In the genomic region with DNA sequence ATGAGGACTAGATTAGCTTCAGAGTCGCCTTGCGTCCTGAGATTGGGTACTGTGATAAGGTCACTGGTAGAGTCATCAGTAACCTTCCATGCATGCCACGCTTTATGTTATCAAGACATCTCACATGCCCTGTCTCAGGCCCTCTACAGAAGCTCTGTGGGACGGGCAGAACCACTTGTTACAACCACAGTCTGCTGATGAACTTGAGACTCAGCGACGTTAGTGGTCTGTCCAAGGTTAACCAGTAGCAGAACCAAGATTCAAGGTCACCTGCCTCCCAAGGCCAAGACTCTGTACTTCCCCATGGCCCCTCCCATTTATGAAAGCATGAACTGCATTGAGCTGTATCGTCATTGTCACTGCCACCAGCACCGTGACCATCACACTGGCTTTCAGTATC, we compare ENCODE assay signal across 18 cellular contexts. TPM values are rescaled to one million over a fixed set of nuclear protein-coding genes. Genes with fewer than 3 reads are reported as not detected.
A peak's percentile ranks its signal among the peaks of the same experiment; 100 is the strongest.
DNase-seq lines count a peak whose midpoint lies in the region; ATAC-seq and TF ChIP-seq lines count a peak whose summit lies in the region.
"Had no signal": no experiment of that assay in that cellular context is flagged by ENCODE, and none has a peak within 500 bp of the region (broad histone marks: within the 10 kb centered on the region; RNA-seq: fewer than 3 reads in every experiment).

No MANE protein-coding gene starts in this region.

- no peak overlapping the region for H3K14ac ChIP-seq in neuronal stem cell (ENCODE audit: low read length)

- no peaks in the 10 kb centered on the region for H3K9me2 ChIP-seq in SK-N-SH

- peaks cover 3% of the 10 kb centered on the region for H3K36me3 Mint-ChIP-seq in activated B cell treated with CpG ODN at 0.5 μM for 24 hours (ENCODE audit: low read depth)
- H3K36me3 Mint-ChIP-seq in naive B cell = peaks cover 4 to 7% of the 10 kb centered on the region in 2 donors
- peaks cover 12 to 36% of the 10 kb centered on the region in 2 donors for H3K36me3 Mint-ChIP-seq in stimulated activated naive B cell treated with anti-CD40 and anti-IgM and Interleukin-4, amounts not matched to agents 10 μg/mL and 1 μg/mL and 100 μg/mL, for 72 hours
- H3K36me3 Mint-ChIP-seq in CD4-positive, alpha-beta T cell (ENCODE audit: low read depth) = peaks cover 28% of the 10 kb centered on the region

- H3K27ac Mint-ChIP-seq in activated B cell treated with CpG ODN at 0.5 μM for 24 hours = no peak overlapping the region
- peak overlapping the region in 4 of 6 donors; percentile 21 to 95 (median 84) for H3K27ac Mint-ChIP-seq in naive B cell
- peak overlapping the region; percentile 70 for H3K27ac Mint-ChIP-seq in stimulated activated naive B cell treated with anti-CD40 and anti-IgM and Interleukin-4, amounts not matched to agents 10 μg/mL and 1 μg/mL and 100 μg/mL, for 72 hours
- no peak overlapping the region for H3K27ac Mint-ChIP-seq in CD4-positive, alpha-beta T cell

- H3K27me3 ChIP-seq in BLaER1 = 0 out of 2 replicates have a peak, but pooled peaks cover 11% of the 10 kb centered on the region
- H3K27me3 ChIP-seq in SK-N-SH (ENCODE audit: insufficient read depth) = no peaks in the 10 kb centered on the region
- H3K27me3 ChIP-seq in neuronal stem cell (ENCODE audit: control insufficient read depth in 3 of 3, insufficient read depth in 3 of 3, low read depth in 1 of 3, low read length in 3 of 3) = no peaks in the 10 kb centered on the region
- H3K27me3 ChIP-seq in CD4-positive, alpha-beta T cell (ENCODE audit: control insufficient read depth, insufficient read depth, low read length) = no peaks in the 10 kb centered on the region
- H3K27me3 ChIP-seq: Peyer's patch had no signal

- no peak overlapping the region for H2BK5ac ChIP-seq in neuronal stem cell (ENCODE audit: low read length)

- no peak overlapping the region for H3K18ac ChIP-seq in neuronal stem cell (ENCODE audit: low read length)

- H3K4me1 ChIP-seq in BLaER1 = peaks cover 79% of the 10 kb centered on the region
- H3K4me1 ChIP-seq in SK-N-SH (ENCODE audit: control insufficient read depth in 1 of 2, insufficient read depth in 2 of 2, low read depth in 1 of 2, low read length in 1 of 2) = no peaks in the 10 kb centered on the region
- H3K4me1 ChIP-seq in neuronal stem cell (ENCODE audit: control insufficient read depth in 2 of 2, insufficient read depth in 1 of 2, low read depth in 1 of 2, low read length in 2 of 2) = peaks cover 9 to 19% of the 10 kb centered on the region in 2 donors

- no peaks in the 10 kb centered on the region for H3K9me3 Mint-ChIP-seq in activated B cell treated with CpG ODN at 0.5 μM for 24 hours
- H3K9me3 Mint-ChIP-seq in naive B cell = no peaks in the 10 kb centered on the region
- no peaks in the 10 kb centered on the region for H3K9me3 Mint-ChIP-seq in stimulated activated naive B cell treated with anti-CD40 and anti-IgM and Interleukin-4, amounts not matched to agents 10 μg/mL and 1 μg/mL and 100 μg/mL, for 72 hours
- H3K9me3 Mint-ChIP-seq in CD4-positive, alpha-beta T cell = no peaks in the 10 kb centered on the region
- H3K9me3 Mint-ChIP-seq: CD4-positive, CD25-positive, alpha-beta regulatory T cell had no signal

- ATAC-seq in activated B cell treated with CpG ODN at 0.5 μM for 24 hours (ENCODE audit: low read depth) (peak; percentile 40), naive B cell (ENCODE audit: low read depth in 2 of 2) (peak; percentile 82 to 89)
- peak; percentile 85 for ATAC-seq in stimulated activated naive B cell treated with anti-CD40 and anti-IgM and Interleukin-4, amounts not matched to agents 10 μg/mL and 1 μg/mL and 100 μg/mL, for 72 hours (replicated peaks)
- no peak for ATAC-seq in CD4-positive, alpha-beta T cell (ENCODE audit: poor library complexity)
- ATAC-seq: HCT116 had no signal

- DNase-seq in activated B cell treated with CpG ODN at 0.5 μM for 24 hours = no peak
- peak; percentile 21 for DNase-seq in naive B cell
- no peak for DNase-seq in stimulated activated naive B cell treated with anti-CD40 and anti-IgM and Interleukin-4, amounts not matched to agents 10 μg/mL and 1 μg/mL and 100 μg/mL, for 72 hours
- no peak for DNase-seq in SK-N-SH
- DNase-seq in neuronal stem cell (ENCODE audit: low spot score) = no peak
- DNase-seq in CD4-positive, alpha-beta T cell = no peak
- DNase-seq: AML-193; Caco-2; CD4-positive, CD25-positive, alpha-beta regulatory T cell; GOT3; Kasumi-1; NCI-H1417 treated with DMSO at 0.1 percent for 48 hours; NCI-H187; NCI-H446; NCI-H526; Peyer's patch had no signal

- 97% methylated on average over 8 of the region's 8 CpGs for WGBS in SK-N-SH (ENCODE audit: low lambda C conversion rate)
- WGBS in neuronal stem cell (ENCODE audit: extremely low coverage in 2 of 2, insufficient read length in 2 of 2, insufficient replicate concordance in 1 of 2), 2 donors = no CpG with 5 or more reads among the region's 8 CpGs

- H2AFZ ChIP-seq in SK-N-SH (ENCODE audit: low read depth) (no peak overlapping the region), neuronal stem cell (ENCODE audit: low read length) (no peak overlapping the region)

- H3K4me2 ChIP-seq in BLaER1 = peak overlapping the region; percentile 98
- H3K4me2 ChIP-seq in SK-N-SH = no peak overlapping the region
- no peak overlapping the region for H3K4me2 ChIP-seq in neuronal stem cell (ENCODE audit: insufficient read depth, low read length, poor library complexity, severe bottlenecking)

- H3K27ac ChIP-seq in BLaER1 (peak overlapping the region; percentile 89), SK-N-SH (ENCODE audit: low read depth in 2 of 2, low read length in 1 of 2) (no peak overlapping the region), neuronal stem cell (replicated peaks; ENCODE audit: low read length) (no peak overlapping the region)
- no peak overlapping the region for H3K27ac ChIP-seq in CD4-positive, alpha-beta T cell (ENCODE audit: low read depth, low read length)
- H3K27ac ChIP-seq: Peyer's patch had no signal

- H3K9ac ChIP-seq in BLaER1 (peak overlapping the region; percentile 81; the same call in 1 of the 2 replicates), SK-N-SH (no peak overlapping the region), neuronal stem cell (ENCODE audit: low read depth, low read length, poor library complexity) (no peak overlapping the region)

- no peak overlapping the region for H4K91ac ChIP-seq in neuronal stem cell (ENCODE audit: low read depth, low read length, poor library complexity)

- H3K36me3 ChIP-seq in BLaER1 (peaks cover 10% of the 10 kb centered on the region; the same call in 1 of the 2 replicates), SK-N-SH (replicated peaks in 1 of 2; ENCODE audit: control insufficient read depth in 1 of 2, insufficient read depth in 2 of 2, low read length in 1 of 2) (peaks cover 0 to 29% of the 10 kb centered on the region in 2 experiments), neuronal stem cell (replicated peaks in 1 of 2; ENCODE audit: control insufficient read depth in 2 of 2, insufficient read depth in 2 of 2, low read length in 2 of 2) (peaks cover 5 to 35% of the 10 kb centered on the region in 2 donors)

- H2BK120ac ChIP-seq in neuronal stem cell (ENCODE audit: low read depth, low read length) = no peak overlapping the region

- no peak overlapping the region for H4K8ac ChIP-seq in neuronal stem cell (ENCODE audit: low read depth, low read length)

- peaks cover 1% of the 10 kb centered on the region for H3K79me1 ChIP-seq in neuronal stem cell (ENCODE audit: low read depth, low read length)

- H2BK12ac ChIP-seq in neuronal stem cell (ENCODE audit: low read length) = no peak overlapping the region

- 0 out of 2 replicates have a peak, but pooled peaks cover 7% of the 10 kb centered on the region for H3K79me2 ChIP-seq in SK-N-SH (ENCODE audit: insufficient read depth)

- no peaks in the 10 kb centered on the region for H3F3A ChIP-seq in SK-N-SH (replicated peaks; ENCODE audit: insufficient read depth)

- intact Hi-C loops in activated B cell treated with CpG ODN at 0.5 μM for 24 hours (cut with micrococcal nuclease) = no loop called here
- intact Hi-C loops in CD4-positive, alpha-beta T cell (cut with DNase I, micrococcal nuclease) = loop anchor here in 1 of 2 experiments (5.0 kb wide), 1 partner anchor 121 kb away; no protein-coding TSS in a partner anchor

- no peak for TF ChIP-seq RAD21 in SK-N-SH (IDR thresholded peaks at IDR 0.05; ENCODE audit: low read length)

- H3K9me3 ChIP-seq in BLaER1 (no peaks in the 10 kb centered on the region), SK-N-SH (no peaks in the 10 kb centered on the region), neuronal stem cell (replicated peaks in 1 of 2; ENCODE audit: control insufficient read depth in 2 of 2, insufficient read depth in 1 of 2, low read depth in 1 of 2, low read length in 2 of 2) (no peaks in the 10 kb centered on the region)
- no peaks in the 10 kb centered on the region for H3K9me3 ChIP-seq in CD4-positive, alpha-beta T cell (ENCODE audit: control insufficient read depth, low read length)
- H3K9me3 ChIP-seq: Caco-2, Peyer's patch had no signal

- no peak overlapping the region for H2AK5ac ChIP-seq in neuronal stem cell (ENCODE audit: low read depth, low read length)

- H3K27me3 Mint-ChIP-seq in activated B cell treated with CpG ODN at 0.5 μM for 24 hours (no peaks in the 10 kb centered on the region), naive B cell (no peaks in the 10 kb centered on the region)
- no peaks in the 10 kb centered on the region for H3K27me3 Mint-ChIP-seq in stimulated activated naive B cell treated with anti-CD40 and anti-IgM and Interleukin-4, amounts not matched to agents 10 μg/mL and 1 μg/mL and 100 μg/mL, for 72 hours
- no peaks in the 10 kb centered on the region for H3K27me3 Mint-ChIP-seq in CD4-positive, alpha-beta T cell
- H3K27me3 Mint-ChIP-seq: CD4-positive, CD25-positive, alpha-beta regulatory T cell had no signal

- no peak overlapping the region for H3K4ac ChIP-seq in neuronal stem cell (ENCODE audit: low read length)

- H4K20me1 ChIP-seq in BLaER1 (no peaks in the 10 kb centered on the region), SK-N-SH (ENCODE audit: insufficient read depth) (no peaks in the 10 kb centered on the region)

- H3K4me1 Mint-ChIP-seq in activated B cell treated with CpG ODN at 0.5 μM for 24 hours (peaks cover 8% of the 10 kb centered on the region), naive B cell (peaks cover 5 to 8% (median 6%) of the 10 kb centered on the region in 3 donors)
- peaks cover 9 to 16% of the 10 kb centered on the region in 2 donors for H3K4me1 Mint-ChIP-seq in stimulated activated naive B cell treated with anti-CD40 and anti-IgM and Interleukin-4, amounts not matched to agents 10 μg/mL and 1 μg/mL and 100 μg/mL, for 72 hours
- no peaks in the 10 kb centered on the region for H3K4me1 Mint-ChIP-seq in CD4-positive, alpha-beta T cell (ENCODE audit: low read depth)

- H3K23ac ChIP-seq in neuronal stem cell (ENCODE audit: low read depth, low read length, poor library complexity) = no peak overlapping the region

- H3K4me3 Mint-ChIP-seq in activated B cell treated with CpG ODN at 0.5 μM for 24 hours = no peak overlapping the region
- no peak overlapping the region for H3K4me3 Mint-ChIP-seq in naive B cell
- H3K4me3 Mint-ChIP-seq in stimulated activated naive B cell treated with anti-CD40 and anti-IgM and Interleukin-4, amounts not matched to agents 10 μg/mL and 1 μg/mL and 100 μg/mL, for 72 hours = no peak overlapping the region
- no peak overlapping the region for H3K4me3 Mint-ChIP-seq in CD4-positive, alpha-beta T cell
- H3K4me3 Mint-ChIP-seq: CD4-positive, CD25-positive, alpha-beta regulatory T cell had no signal

- CTCF ChIA-PET in activated B cell treated with CpG ODN at 0.5 μM for 24 hours (lab: Charles Lee) (interaction anchor here (0.9 to 1.4 kb wide), 2 partner anchors 96 to 136 kb away, joined by 3 to 4 read pairs; no protein-coding TSS in a partner anchor), SK-N-SH (lab: Yijun Ruan, JAX) (interaction anchor here (0.8 to 1.7 kb wide), 8 partner anchors 9 to 107 kb away, joined by 3 to 8 read pairs (median 4); no protein-coding TSS in a partner anchor)
- CTCF ChIA-PET in CD4-positive, alpha-beta T cell (lab: Charles Lee) = no interaction called here

- no peak for TF ChIP-seq CTCF in activated B cell treated with CpG ODN at 0.5 μM for 24 hours (IDR thresholded peaks at IDR 0.05)
- TF ChIP-seq CTCF in SK-N-SH (IDR thresholded peaks at IDR 0.05) = no peak
- TF ChIP-seq CTCF in CD4-positive, alpha-beta T cell (IDR thresholded peaks at IDR 0.05) = no peak

- H3K4me3 ChIP-seq in BLaER1 (peak overlapping the region; percentile 66), SK-N-SH (ENCODE audit: low read depth in 2 of 2, low read length in 1 of 2) (no peak overlapping the region), neuronal stem cell (ENCODE audit: low read length in 2 of 2) (no peak overlapping the region)
- H3K4me3 ChIP-seq: Peyer's patch had no signal

- TF ChIP-seq EP300 in SK-N-SH (IDR thresholded peaks at IDR 0.05; ENCODE audit: borderline replicate concordance in 1 of 2, low read depth in 1 of 2, low read length in 1 of 2) = no peak

- POLR2A ChIA-PET in activated B cell treated with CpG ODN at 0.5 μM for 24 hours (lab: Charles Lee) = interaction anchor here (1.2 kb wide), 1 partner anchor 43 kb away, joined by 3 read pairs; no protein-coding TSS in a partner anchor
- POLR2A ChIA-PET in SK-N-SH (lab: Yijun Ruan, JAX) = no interaction called here
- POLR2A ChIA-PET in CD4-positive, alpha-beta T cell (lab: Charles Lee) = no interaction called here

- H2BK15ac ChIP-seq in neuronal stem cell (ENCODE audit: low read length) = no peak overlapping the region

RNA-seq across cellular contexts. Expression of gene IQCE, which starts 15.0 kb away (rescaled TPM):
- 7.5 and 7.7 TPM in 2 replicates for total RNA-seq in activated B cell treated with CpG ODN at 0.5 μM for 24 hours
- polyA plus RNA-seq in naive B cell (ENCODE audit: low read depth in 6 of 6) (1 to 10 TPM in 4 of 6 donors, under 1 TPM in 1, not detected in 1; 0.36 to 1.7 (median 1.3) TPM), SK-N-SH (2012; rRNA removed) (14.4 and 15.1 TPM in 2 replicates)
- 11.2 and 12.8 TPM in 2 replicates for polyA plus RNA-seq in SK-N-SH (2012; cell fraction: cytosol; rRNA removed)
- polyA plus RNA-seq in SK-N-SH (2012; cell fraction: nucleus; rRNA removed) = 37.7 and 46.3 TPM in 2 replicates
- 10.4 TPM for polyA plus RNA-seq in neuronal stem cell (2013, experiment 1 of 2)
- polyA plus RNA-seq in neuronal stem cell (2013, experiment 2 of 2) = 10.3 TPM
- total RNA-seq in CD4-positive, alpha-beta T cell = 1 to 10 TPM; 4.3 to 5.6 TPM

RNA-seq across cellular contexts. Expression of gene BRAT1, which starts 18.4 kb away (rescaled TPM):
- total RNA-seq in activated B cell treated with CpG ODN at 0.5 μM for 24 hours = 29.6 and 31.7 TPM in 2 replicates
- polyA plus RNA-seq in naive B cell (ENCODE audit: low read depth in 6 of 6) (10 to 100 TPM; 17.7 to 29.3 (median 20.6) TPM), SK-N-SH (2012; rRNA removed) (34.1 and 36.2 TPM in 2 replicates)
- polyA plus RNA-seq in SK-N-SH (2012; cell fraction: cytosol; rRNA removed) = 8.3 and 16.1 TPM in 2 replicates
- 154 and 256 TPM in 2 replicates for polyA plus RNA-seq in SK-N-SH (2012; cell fraction: nucleus; rRNA removed)
- 18.7 TPM for polyA plus RNA-seq in neuronal stem cell (2013, experiment 1 of 2)
- 18.1 TPM for polyA plus RNA-seq in neuronal stem cell (2013, experiment 2 of 2)
- 10 to 100 TPM; 24.1 to 24.5 TPM for total RNA-seq in CD4-positive, alpha-beta T cell

RNA-seq across cellular contexts. Expression of gene LFNG, which starts 54.2 kb away (rescaled TPM):
- total RNA-seq in activated B cell treated with CpG ODN at 0.5 μM for 24 hours = 87.4 and 95.8 TPM in 2 replicates
- polyA plus RNA-seq in naive B cell (ENCODE audit: low read depth in 6 of 6) = 1 to 10 TPM in 5 of 6 donors, under 1 TPM in 1; 0.59 to 4.0 (median 2.2) TPM
- 7.6 and 9.4 TPM in 2 replicates for polyA plus RNA-seq in SK-N-SH (2012; rRNA removed)
- polyA plus RNA-seq in SK-N-SH (2012; cell fraction: cytosol; rRNA removed) = 3.5 and 5.9 TPM in 2 replicates
- 13.3 and 14.4 TPM in 2 replicates for polyA plus RNA-seq in SK-N-SH (2012; cell fraction: nucleus; rRNA removed)
- 84.0 TPM for polyA plus RNA-seq in neuronal stem cell (2013, experiment 1 of 2)
- 82.3 TPM for polyA plus RNA-seq in neuronal stem cell (2013, experiment 2 of 2)
- 10 to 100 TPM; 96.7 to 99.8 TPM for total RNA-seq in CD4-positive, alpha-beta T cell

RNA-seq across cellular contexts. Expression of gene TTYH3, which starts 58.0 kb away (rescaled TPM):
- 20.7 and 25.4 TPM in 2 replicates for total RNA-seq in activated B cell treated with CpG ODN at 0.5 μM for 24 hours
- 1 to 10 TPM; 1.2 to 4.4 (median 2.5) TPM for polyA plus RNA-seq in naive B cell (ENCODE audit: low read depth in 6 of 6)
- polyA plus RNA-seq in SK-N-SH (2012; rRNA removed) = 65.3 and 105 TPM in 2 replicates
- 44.6 and 83.8 TPM in 2 replicates for polyA plus RNA-seq in SK-N-SH (2012; cell fraction: cytosol; rRNA removed)
- polyA plus RNA-seq in SK-N-SH (2012; cell fraction: nucleus; rRNA removed) = 139 and 151 TPM in 2 replicates
- polyA plus RNA-seq in neuronal stem cell (2013, experiment 1 of 2) = 136 TPM
- polyA plus RNA-seq in neuronal stem cell (2013, experiment 2 of 2) = 133 TPM
- total RNA-seq in CD4-positive, alpha-beta T cell = 1 to 10 TPM; 7.9 to 9.3 TPM

Comparison
In these comparisons a context has a peak if more than half of its experiments do, and no peak if none do; other contexts are left out.
1. H3K27ac Mint-ChIP-seq: peak in naive B cell (4 of 6) and stimulated activated naive B cell treated with anti-CD40 and anti-IgM and Interleukin-4, amounts not matched to agents 10 μg/mL and 1 μg/mL and 100 μg/mL, for 72 hours (single experiment); none in activated B cell treated with CpG ODN at 0.5 μM for 24 hours (single experiment) and CD4-positive, alpha-beta T cell (single experiment).